Comparison of ENCODE assay signal across 16 cellular contexts in genomic region chr1:2047749-2048729, GRCh38. TPM values are rescaled to one million over a fixed set of nuclear protein-coding genes. Genes with fewer than 3 reads are reported as not detected.
A peak's percentile ranks its signal among the peaks of the same experiment; 100 is the strongest.
DNase-seq lines count a peak whose midpoint lies in the region; ATAC-seq and TF ChIP-seq lines count a peak whose summit lies in the region.
"Had no signal": no experiment of that assay in that cellular context is flagged by ENCODE, and none has a peak within 500 bp of the region (broad histone marks: within the 10 kb centered on the region; RNA-seq: fewer than 3 reads in every experiment).

No MANE protein-coding gene starts in this region.

- H3K9me3 Mint-ChIP-seq in CD4-positive, CD25-positive, alpha-beta regulatory T cell, result no peaks in the 10 kb centered on the region
- no peaks in the 10 kb centered on the region for H3K9me3 Mint-ChIP-seq in Calu3 (ENCODE audit: low read depth, unreplicated experiment)
- no peaks in the 10 kb centered on the region for H3K9me3 Mint-ChIP-seq in activated naive CD8-positive, alpha-beta T cell treated with anti-CD3 and anti-CD28 coated beads, Interleukin-2, amount 50 U/mL, for 24 hours
- no peaks in the 10 kb centered on the region for H3K9me3 Mint-ChIP-seq in natural killer cell
- no peaks in the 10 kb centered on the region for H3K9me3 Mint-ChIP-seq in activated CD8-positive, alpha-beta memory T cell treated with anti-CD3 and anti-CD28 coated beads, Interleukin-2, amount 10 ng/mL, durations not matched to agents 7 days and 5 days (ENCODE audit: low read depth)

- TF ChIP-seq CTCF in Calu3 (IDR thresholded peaks at IDR 0.05; ENCODE audit: unreplicated experiment) (no peak), natural killer cell (IDR thresholded peaks at IDR 0.05) (no peak)

- H3K4me3 ChIP-seq in CD4-positive, CD25-positive, alpha-beta regulatory T cell (ENCODE audit: low read depth, low read length), result no peak overlapping the region
- H3K4me3 ChIP-seq: gastrocnemius medialis had no signal

- no peak overlapping the region for H3K27ac Mint-ChIP-seq in CD4-positive, CD25-positive, alpha-beta regulatory T cell
- peak overlapping the region; percentile 82 for H3K27ac Mint-ChIP-seq in Calu3 (ENCODE audit: unreplicated experiment)
- no peak overlapping the region for H3K27ac Mint-ChIP-seq in activated naive CD8-positive, alpha-beta T cell treated with anti-CD3 and anti-CD28 coated beads, Interleukin-2, amount 50 U/mL, for 24 hours
- H3K27ac Mint-ChIP-seq in natural killer cell, result peak overlapping the region in 1 of 2 donors; percentile 88
- H3K27ac Mint-ChIP-seq in activated CD8-positive, alpha-beta memory T cell treated with anti-CD3 and anti-CD28 coated beads, Interleukin-2, amount 10 ng/mL, durations not matched to agents 7 days and 5 days, result no peak overlapping the region

- no TSS peak for BruUV-seq in Calu3 (replicated peaks; lab: Mats Ljungman, UMichigan)

- H3K36me3 ChIP-seq in CD4-positive, CD25-positive, alpha-beta regulatory T cell (ENCODE audit: control insufficient read depth, insufficient read depth, low read length), result no peaks in the 10 kb centered on the region
- H3K36me3 ChIP-seq: gastrocnemius medialis had no signal

- H3K4me1 ChIP-seq in CD4-positive, CD25-positive, alpha-beta regulatory T cell (ENCODE audit: control insufficient read depth, insufficient read depth, low read length, poor library complexity, severe bottlenecking), result peaks cover 36% of the 10 kb centered on the region

- peaks cover 0 to 31% (median 13%) of the 10 kb centered on the region in 4 donors for H3K4me1 Mint-ChIP-seq in CD4-positive, CD25-positive, alpha-beta regulatory T cell
- H3K4me1 Mint-ChIP-seq in Calu3 (ENCODE audit: low read depth, unreplicated experiment) (peaks cover 17% of the 10 kb centered on the region), natural killer cell (peaks cover 18 to 36% of the 10 kb centered on the region in 2 donors)
- peaks cover 24% of the 10 kb centered on the region for H3K4me1 Mint-ChIP-seq in activated naive CD8-positive, alpha-beta T cell treated with anti-CD3 and anti-CD28 coated beads, Interleukin-2, amount 50 U/mL, for 24 hours
- peaks cover 16% of the 10 kb centered on the region for H3K4me1 Mint-ChIP-seq in activated CD8-positive, alpha-beta memory T cell treated with anti-CD3 and anti-CD28 coated beads, Interleukin-2, amount 10 ng/mL, durations not matched to agents 7 days and 5 days

- intact Hi-C loops in Calu3 (cut with micrococcal nuclease; ENCODE audit: unreplicated experiment), result loop anchor here (5.0 kb wide), 1 partner anchor 86 kb away; no protein-coding TSS in a partner anchor
- intact Hi-C loops in natural killer cell (cut with micrococcal nuclease), result loop anchor here (5.0 kb wide), 1 partner anchor 106 kb away; no protein-coding TSS in a partner anchor

- no peak overlapping the region for H3K27ac ChIP-seq in CD4-positive, CD25-positive, alpha-beta regulatory T cell (ENCODE audit: insufficient read depth, low read length, poor library complexity, severe bottlenecking)
- H3K27ac ChIP-seq: gastrocnemius medialis had no signal

- peak overlapping the region; percentile 66 to 92 (median 90) for H3K4me3 Mint-ChIP-seq in CD4-positive, CD25-positive, alpha-beta regulatory T cell
- H3K4me3 Mint-ChIP-seq in Calu3 (ENCODE audit: low read depth, unreplicated experiment) (peak overlapping the region; percentile 81), natural killer cell (peak overlapping the region; percentile 89)
- peak overlapping the region; percentile 14 for H3K4me3 Mint-ChIP-seq in activated naive CD8-positive, alpha-beta T cell treated with anti-CD3 and anti-CD28 coated beads, Interleukin-2, amount 50 U/mL, for 24 hours
- H3K4me3 Mint-ChIP-seq in activated CD8-positive, alpha-beta memory T cell treated with anti-CD3 and anti-CD28 coated beads, Interleukin-2, amount 10 ng/mL, durations not matched to agents 7 days and 5 days, result no peak overlapping the region

- H3K36me3 Mint-ChIP-seq in CD4-positive, CD25-positive, alpha-beta regulatory T cell, result no peaks in the 10 kb centered on the region
- H3K36me3 Mint-ChIP-seq in Calu3 (ENCODE audit: insufficient read depth, unreplicated experiment) (peaks cover 34% of the 10 kb centered on the region), natural killer cell (no peaks in the 10 kb centered on the region)
- H3K36me3 Mint-ChIP-seq in activated naive CD8-positive, alpha-beta T cell treated with anti-CD3 and anti-CD28 coated beads, Interleukin-2, amount 50 U/mL, for 24 hours (ENCODE audit: low read depth), result no peaks in the 10 kb centered on the region
- H3K36me3 Mint-ChIP-seq in activated CD8-positive, alpha-beta memory T cell treated with anti-CD3 and anti-CD28 coated beads, Interleukin-2, amount 10 ng/mL, durations not matched to agents 7 days and 5 days, result no peaks in the 10 kb centered on the region

- H3K9me3 ChIP-seq in CD4-positive, CD25-positive, alpha-beta regulatory T cell (ENCODE audit: control insufficient read depth in 2 of 2, low read length in 2 of 2), result no peaks in the 10 kb centered on the region
- H3K9me3 ChIP-seq: gastrocnemius medialis had no signal

- DNase-seq in CD4-positive, CD25-positive, alpha-beta regulatory T cell, result no peak
- DNase-seq in Calu3, result no peak
- DNase-seq in activated naive CD8-positive, alpha-beta T cell treated with anti-CD3 and anti-CD28 coated beads, Interleukin-2, amount 50 U/mL, for 24 hours, result no peak
- no peak for DNase-seq in natural killer cell
- no peak for DNase-seq in nucleus accumbens (lab: John Stamatoyannopoulos, UW)
- DNase-seq in medulla oblongata (ENCODE audit: extremely low spot score), result no peak
- DNase-seq in activated CD8-positive, alpha-beta memory T cell treated with anti-CD3 and anti-CD28 coated beads, Interleukin-2, amount 10 ng/mL, durations not matched to agents 7 days and 5 days, result no peak
- DNase-seq: activated CD4-positive, alpha-beta T cell treated with anti-CD3 and anti-CD28 coated beads for 4 hours; gastrocnemius medialis; GDM1; IMR-90; midbrain; NCI-H1105; NCI-H2227 treated with DMSO at 0.1 percent for 48 hours; stimulated activated CD8-positive, alpha-beta memory T cell treated with anti-CD3 and anti-CD28 coated beads, Interleukin-4, amount 100 ng/mL, for 48 hours had no signal

- CTCF ChIA-PET in Calu3 (lab: Charles Lee), result interaction anchor here (0.6 kb wide), 1 partner anchor 189 kb away, joined by 3 read pairs; no protein-coding TSS in a partner anchor
- CTCF ChIA-PET in activated CD8-positive, alpha-beta memory T cell treated with anti-CD3 and anti-CD28 coated beads, Interleukin-2, amount 10 ng/mL, durations not matched to agents 7 days and 5 days (lab: Charles Lee), result interaction anchor here (1.2 to 2.5 kb wide), 3 partner anchors 88 to 147 kb away, joined by 3 to 5 read pairs (median 4); partner anchors contain the start of gene FAAP20

- H3K27me3 ChIP-seq in CD4-positive, CD25-positive, alpha-beta regulatory T cell (ENCODE audit: control insufficient read depth, insufficient read depth, low read length), result no peaks in the 10 kb centered on the region

- H3K27me3 Mint-ChIP-seq in CD4-positive, CD25-positive, alpha-beta regulatory T cell, result peaks cover 5% of the 10 kb centered on the region
- H3K27me3 Mint-ChIP-seq in Calu3 (ENCODE audit: unreplicated experiment) (peaks cover 27% of the 10 kb centered on the region), natural killer cell (ENCODE audit: low read depth in 2 of 2) (peaks cover 5 to 25% of the 10 kb centered on the region in 2 donors)
- peaks cover 20% of the 10 kb centered on the region for H3K27me3 Mint-ChIP-seq in activated naive CD8-positive, alpha-beta T cell treated with anti-CD3 and anti-CD28 coated beads, Interleukin-2, amount 50 U/mL, for 24 hours
- peaks cover 22% of the 10 kb centered on the region for H3K27me3 Mint-ChIP-seq in activated CD8-positive, alpha-beta memory T cell treated with anti-CD3 and anti-CD28 coated beads, Interleukin-2, amount 10 ng/mL, durations not matched to agents 7 days and 5 days

- no peak for ATAC-seq in CD4-positive, CD25-positive, alpha-beta regulatory T cell (ENCODE audit: low read depth in 2 of 2)
- ATAC-seq in activated naive CD8-positive, alpha-beta T cell treated with anti-CD3 and anti-CD28 coated beads, Interleukin-2, amount 50 U/mL, for 24 hours, result no peak
- ATAC-seq in natural killer cell, result no peak
- ATAC-seq in activated CD8-positive, alpha-beta memory T cell treated with anti-CD3 and anti-CD28 coated beads, Interleukin-2, amount 10 ng/mL, durations not matched to agents 7 days and 5 days, result no peak
- ATAC-seq: gastrocnemius medialis had no signal

RNA-seq across cellular contexts. Expression of gene PRKCZ, which starts 2.2 kb away (rescaled TPM):
- 42.7 TPM for total RNA-seq in CD4-positive, CD25-positive, alpha-beta regulatory T cell
- polyA plus RNA-seq in CD4-positive, CD25-positive, alpha-beta regulatory T cell, result 10 to 100 TPM; 11.0 to 13.9 (median 12.5) TPM
- 26.0 and 27.4 TPM in 2 replicates for total RNA-seq in Calu3 (2022)
- 10 to 100 TPM; 25.1 to 37.1 (median 30.5) TPM for total RNA-seq in natural killer cell
- 10 to 100 TPM in 1 of 2 experiments, 1 to 10 TPM in 1; 6.8 to 12.8 TPM for total RNA-seq in activated CD8-positive, alpha-beta memory T cell treated with anti-CD3 and anti-CD28 coated beads, Interleukin-2, amount 10 ng/mL, durations not matched to agents 7 days and 5 days

RNA-seq across cellular contexts. Expression of gene GABRD, which starts 28.9 kb away (rescaled TPM):
- 0.22 TPM for total RNA-seq in CD4-positive, CD25-positive, alpha-beta regulatory T cell
- polyA plus RNA-seq in CD4-positive, CD25-positive, alpha-beta regulatory T cell, result not detected
- total RNA-seq in Calu3 (2022) (0.81 TPM in 1 of 2 replicates, not detected in the other), natural killer cell (under 1 TPM in 2 of 3 donors, not detected in 1; 0.19 to 0.33 TPM)
- total RNA-seq in activated CD8-positive, alpha-beta memory T cell treated with anti-CD3 and anti-CD28 coated beads, Interleukin-2, amount 10 ng/mL, durations not matched to agents 7 days and 5 days, result not detected
- total RNA-seq: endothelial cell of umbilical vein, IMR-90 had no signal
- polyA plus RNA-seq: endothelial cell of umbilical vein, IMR-90 had no signal

RNA-seq across cellular contexts. Expression of gene CFAP74, which starts 44.5 kb away (rescaled TPM):
- total RNA-seq in CD4-positive, CD25-positive, alpha-beta regulatory T cell, result not detected
- not detected for polyA plus RNA-seq in CD4-positive, CD25-positive, alpha-beta regulatory T cell
- total RNA-seq in Calu3 (2022) (not detected in 2 replicates), natural killer cell (not detected)
- total RNA-seq in activated CD8-positive, alpha-beta memory T cell treated with anti-CD3 and anti-CD28 coated beads, Interleukin-2, amount 10 ng/mL, durations not matched to agents 7 days and 5 days, result not detected
- total RNA-seq: endothelial cell of umbilical vein, gastrocnemius medialis, IMR-90 had no signal
- polyA plus RNA-seq: endothelial cell of umbilical vein, IMR-90 had no signal
